Comparison of ENCODE assay signal across 19 cellular contexts in the genomic region with DNA sequence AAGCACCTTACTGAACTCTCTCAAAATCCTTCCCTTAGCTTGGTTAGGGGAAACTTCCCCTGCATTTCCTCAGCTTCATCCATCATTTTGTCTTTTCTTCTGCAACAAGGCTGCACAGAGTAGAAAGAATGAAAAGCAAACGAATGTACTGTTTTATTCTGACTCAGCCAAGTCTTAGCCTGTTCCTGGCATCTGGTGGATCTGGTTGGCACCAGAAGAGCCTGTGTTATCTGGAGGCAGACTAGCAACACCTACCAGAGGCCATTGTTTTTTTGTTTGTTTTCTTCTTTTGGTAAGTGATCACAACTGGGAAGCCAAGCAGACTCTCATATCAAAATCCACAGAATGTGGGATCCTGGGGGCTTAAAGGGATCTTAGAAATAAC.
DNase-seq lines count a peak whose midpoint lies in the region; ATAC-seq, FAIRE-seq and TF ChIP-seq lines count a peak whose summit lies in the region.
"Had no signal": no experiment of that assay in that cellular context is flagged by ENCODE, and none has a peak within 500 bp of the region (broad histone marks: within the 10 kb centered on the region; RNA-seq: fewer than 3 reads in every experiment).

No MANE protein-coding gene starts in this region.

- no peaks in the 10 kb centered on the region for H3K9me3 Mint-ChIP-seq in activated T-cell treated with anti-CD3 and anti-CD28 coated beads, Interleukin-2, amount 50 U/mL, for 24 hours
- H3K9me3 Mint-ChIP-seq in activated T-cell treated with anti-CD3 and anti-CD28 coated beads, Interleukin-2, amount 50 U/mL, for 72 hours, result no peaks in the 10 kb centered on the region
- H3K9me3 Mint-ChIP-seq in chondrocyte (ENCODE audit: low read depth) (no peaks in the 10 kb centered on the region), type B pancreatic cell (no peaks in the 10 kb centered on the region)
- H3K9me3 Mint-ChIP-seq: CD8-positive, alpha-beta T cell had no signal

- WGBS in small intestine, 3 donors, result 43 to 56% (median 55%) methylated on average over 1 of the region's 1 CpG
- 48 to 75% methylated on average over 1 of the region's 1 CpG for WGBS in thyroid gland, 2 donors

- H3K4me3 Mint-ChIP-seq in activated T-cell treated with anti-CD3 and anti-CD28 coated beads, Interleukin-2, amount 50 U/mL, for 24 hours, result no peak overlapping the region
- no peak overlapping the region for H3K4me3 Mint-ChIP-seq in activated T-cell treated with anti-CD3 and anti-CD28 coated beads, Interleukin-2, amount 50 U/mL, for 72 hours
- no peak overlapping the region for H3K4me3 Mint-ChIP-seq in chondrocyte (ENCODE audit: unreplicated experiment)
- H3K4me3 Mint-ChIP-seq in type B pancreatic cell, result no peak overlapping the region
- H3K4me3 Mint-ChIP-seq: CD8-positive, alpha-beta T cell had no signal

- TF ChIP-seq CTCF in chondrocyte (IDR thresholded peaks at IDR 0.05) (no peak), type B pancreatic cell (conservative IDR thresholded peaks at IDR 0.05) (no peak), thyroid gland (IDR thresholded peaks at IDR 0.05) (no peak)

- H3K9me3 ChIP-seq in small intestine (ENCODE audit: control insufficient read depth, low read depth) (no peaks in the 10 kb centered on the region), thyroid gland (no peaks in the 10 kb centered on the region)
- H3K9me3 ChIP-seq: upper lobe of left lung had no signal

- intact Hi-C loops in thyroid gland (cut with DNase I), result no loop called here

- no peak overlapping the region for H3K4me3 ChIP-seq in small intestine (ENCODE audit: low read depth in 1 of 2, low read length in 2 of 2)
- H3K4me3 ChIP-seq in thyroid gland (replicated peaks in 1 of 3), result no peak overlapping the region
- H3K4me3 ChIP-seq: GM23248, upper lobe of left lung had no signal

- TF ChIP-seq POLR2A in thyroid gland (IDR thresholded peaks at IDR 0.05), result no peak

- H3K27me3 ChIP-seq in small intestine (ENCODE audit: control insufficient read depth in 2 of 2, insufficient read depth in 2 of 2, low read length in 2 of 2), result no peaks in the 10 kb centered on the region
- H3K27me3 ChIP-seq in thyroid gland, result no peaks in the 10 kb centered on the region
- H3K27me3 ChIP-seq: upper lobe of left lung had no signal

- FAIRE-seq in small intestine (lab: Jason Lieb, UNC), result no peak
- FAIRE-seq: HTR-8/SVneo had no signal

- no peak overlapping the region for H3K27ac ChIP-seq in substantia nigra (ENCODE audit: low read depth, low read length, poor library complexity, severe bottlenecking)
- no peak overlapping the region for H3K27ac ChIP-seq in small intestine (ENCODE audit: low read depth in 1 of 2, low read length in 1 of 2)
- no peak overlapping the region for H3K27ac ChIP-seq in thyroid gland
- H3K27ac ChIP-seq: GM23248, WERI-Rb-1 had no signal

- H3K27me3 Mint-ChIP-seq in activated T-cell treated with anti-CD3 and anti-CD28 coated beads, Interleukin-2, amount 50 U/mL, for 24 hours, result no peaks in the 10 kb centered on the region
- no peaks in the 10 kb centered on the region for H3K27me3 Mint-ChIP-seq in activated T-cell treated with anti-CD3 and anti-CD28 coated beads, Interleukin-2, amount 50 U/mL, for 72 hours (ENCODE audit: low read depth)
- H3K27me3 Mint-ChIP-seq in chondrocyte (ENCODE audit: low read depth) (no peaks in the 10 kb centered on the region), type B pancreatic cell (no peaks in the 10 kb centered on the region)

- no peak for DNase-seq in activated T-cell treated with anti-CD3 and anti-CD28 coated beads, Interleukin-2, amount 50 U/mL, for 24 hours
- DNase-seq in activated T-cell treated with anti-CD3 and anti-CD28 coated beads, Interleukin-2, amount 50 U/mL, for 72 hours, result no peak
- no peak for DNase-seq in chondrocyte (ENCODE audit: low spot score)
- DNase-seq in left lobe of liver (ENCODE audit: low spot score), result no peak
- DNase-seq in type B pancreatic cell (ENCODE audit: extremely low spot score, unreplicated experiment), result no peak
- no peak for DNase-seq in substantia nigra (lab: John Stamatoyannopoulos, UW)
- DNase-seq in small intestine, result no peak
- DNase-seq in thyroid gland, result no peak
- DNase-seq: activated gamma-delta T cell; CD8-positive, alpha-beta T cell; GM23248; NCI-H82; retina; RPMI8226; stimulated activated CD4-positive, alpha-beta T cell treated with anti-CD3 and anti-CD28 coated beads, Interleukin-1b, Interleukin-23, amount 100 ng/mL, for 48 hours; T-helper 1 cell; upper lobe of left lung; WERI-Rb-1 had no signal

- peaks cover 0 to 3% of the 10 kb centered on the region in 2 donors for H3K36me3 ChIP-seq in small intestine (ENCODE audit: control insufficient read depth in 2 of 2, insufficient read depth in 2 of 2, low read length in 2 of 2)
- no peaks in the 10 kb centered on the region for H3K36me3 ChIP-seq in thyroid gland

- H3K4me1 ChIP-seq in small intestine (ENCODE audit: control insufficient read depth in 2 of 2, insufficient read depth in 1 of 2, low read depth in 1 of 2, low read length in 1 of 2) (no peaks in the 10 kb centered on the region), thyroid gland (no peaks in the 10 kb centered on the region)
- H3K4me1 ChIP-seq: upper lobe of left lung had no signal

- H3K36me3 Mint-ChIP-seq in activated T-cell treated with anti-CD3 and anti-CD28 coated beads, Interleukin-2, amount 50 U/mL, for 24 hours (ENCODE audit: low read depth), result peaks cover 19% of the 10 kb centered on the region
- peaks cover 0 to 2% of the 10 kb centered on the region in 2 donors for H3K36me3 Mint-ChIP-seq in activated T-cell treated with anti-CD3 and anti-CD28 coated beads, Interleukin-2, amount 50 U/mL, for 72 hours (ENCODE audit: insufficient read depth in 2 of 2)
- H3K36me3 Mint-ChIP-seq in chondrocyte (ENCODE audit: low read depth), result peaks cover 9% of the 10 kb centered on the region
- peaks cover 20% of the 10 kb centered on the region for H3K36me3 Mint-ChIP-seq in type B pancreatic cell

- no peaks in the 10 kb centered on the region for H3K4me1 Mint-ChIP-seq in activated T-cell treated with anti-CD3 and anti-CD28 coated beads, Interleukin-2, amount 50 U/mL, for 24 hours (ENCODE audit: low read depth)
- H3K4me1 Mint-ChIP-seq in activated T-cell treated with anti-CD3 and anti-CD28 coated beads, Interleukin-2, amount 50 U/mL, for 72 hours (ENCODE audit: low read depth), result no peaks in the 10 kb centered on the region
- peaks cover 67% of the 10 kb centered on the region for H3K4me1 Mint-ChIP-seq in chondrocyte (ENCODE audit: low read depth)
- H3K4me1 Mint-ChIP-seq in type B pancreatic cell (ENCODE audit: unreplicated experiment), result peaks cover 29% of the 10 kb centered on the region

- peak overlapping the region; percentile 11 for H3K27ac Mint-ChIP-seq in activated T-cell treated with anti-CD3 and anti-CD28 coated beads, Interleukin-2, amount 50 U/mL, for 24 hours
- H3K27ac Mint-ChIP-seq in activated T-cell treated with anti-CD3 and anti-CD28 coated beads, Interleukin-2, amount 50 U/mL, for 72 hours, result no peak overlapping the region
- H3K27ac Mint-ChIP-seq in chondrocyte (ENCODE audit: unreplicated experiment) (peak overlapping the region; percentile 84), type B pancreatic cell (peak overlapping the region; percentile 70)
- H3K27ac Mint-ChIP-seq: CD8-positive, alpha-beta T cell had no signal

- no peak for ATAC-seq in activated T-cell treated with anti-CD3 and anti-CD28 coated beads, Interleukin-2, amount 50 U/mL, for 72 hours (replicated peaks in 1 of 2)
- peak; percentile 27 for ATAC-seq in left lobe of liver
- ATAC-seq: CD8-positive, alpha-beta T cell had no signal
